ENCODE assay signal across 25 cellular contexts in genomic region chr14:68000516-68000915, GRCh38.
DNase-seq lines count a peak whose midpoint lies in the region; TF ChIP-seq lines count a peak whose summit lies in the region.
"Had no signal": no experiment of that assay in that cellular context is flagged by ENCODE, and none has a peak within 500 bp of the region (broad histone marks: within the 10 kb centered on the region; RNA-seq: fewer than 3 reads in every experiment).

No MANE protein-coding gene starts in this region.

- peaks cover 13% of the 10 kb centered on the region for H3K4me1 Mint-ChIP-seq in MCF 10A (ENCODE audit: insufficient read depth, unreplicated experiment)
- no peaks in the 10 kb centered on the region for H3K4me1 Mint-ChIP-seq in CD4-positive, alpha-beta memory T cell
- H3K4me1 Mint-ChIP-seq in activated CD4-positive, alpha-beta T cell treated with anti-CD3 and anti-CD28 coated beads, Interleukin-2, amount 10 ng/mL, durations not matched to agents 24 days and 14 days = no peaks in the 10 kb centered on the region
- H3K4me1 Mint-ChIP-seq: activated T-helper 17 cell treated with anti-CD3 and anti-CD28 coated beads, Interleukin-2, amount 50 U/mL, for 72 hours had no signal

- H3K27me3 ChIP-seq in mammary epithelial cell (ENCODE audit: insufficient read depth, low read length) (peaks cover 1% of the 10 kb centered on the region), muscle layer of duodenum (ENCODE audit: low read depth, low read length) (no peaks in the 10 kb centered on the region), uterus (no peaks in the 10 kb centered on the region)
- H3K27me3 ChIP-seq in CD4-positive, alpha-beta memory T cell (ENCODE audit: insufficient read depth, low read length) = no peaks in the 10 kb centered on the region
- H3K27me3 ChIP-seq: adrenal gland, upper lobe of right lung had no signal

- BruUV-seq in mammary epithelial cell (replicated peaks; lab: Mats Ljungman, UMichigan) (no TSS peak), MCF 10A (replicated peaks; lab: Mats Ljungman, UMichigan) (no TSS peak)

- H3K27ac ChIP-seq in mammary epithelial cell (ENCODE audit: insufficient read depth, low read depth, low read length) (peak overlapping the region; percentile 62), muscle layer of duodenum (ENCODE audit: low read length) (peak overlapping the region; percentile 46), uterus (peak overlapping the region; percentile 68 to 78)
- no peak overlapping the region for H3K27ac ChIP-seq in CD4-positive, alpha-beta memory T cell (ENCODE audit: low read depth, low read length)
- H3K27ac ChIP-seq: upper lobe of right lung had no signal

- H3K9me3 ChIP-seq in mammary epithelial cell (replicated peaks; ENCODE audit: insufficient read depth, low read length) (no peaks in the 10 kb centered on the region), muscle layer of duodenum (ENCODE audit: control insufficient read depth in 1 of 2, low read length in 2 of 2) (peaks cover 0 to 4% of the 10 kb centered on the region in 2 donors), uterus (no peaks in the 10 kb centered on the region)
- H3K9me3 ChIP-seq in CD4-positive, alpha-beta memory T cell (ENCODE audit: control insufficient read depth in 1 of 2, low read length in 2 of 2) = no peaks in the 10 kb centered on the region
- H3K9me3 ChIP-seq: adrenal gland, HAP-1 had no signal

- 91% methylated on average over 1 of the region's 1 CpG for WGBS in mammary epithelial cell (ENCODE audit: low coverage, missing lambda C conversion rate)

- H3K4me3 ChIP-seq in mammary epithelial cell (replicated peaks in 1 of 3; ENCODE audit: insufficient read depth in 1 of 3, low read depth in 2 of 3, low read length in 3 of 3) (peak overlapping the region in 1 of 3 experiments; percentile 42), muscle layer of duodenum (ENCODE audit: low read depth in 1 of 2, low read length in 2 of 2) (no peak overlapping the region), uterus (peak overlapping the region in 1 of 2 donors; percentile 3)
- no peak overlapping the region for H3K4me3 ChIP-seq in CD4-positive, alpha-beta memory T cell (ENCODE audit: low read length in 2 of 2)
- H3K4me3 ChIP-seq: adrenal gland, HAP-1, upper lobe of right lung had no signal

- H3K79me2 ChIP-seq in mammary epithelial cell (ENCODE audit: insufficient read depth, low read length) = no peaks in the 10 kb centered on the region

- TF ChIP-seq POLR2A in uterus (IDR thresholded peaks at IDR 0.05) = no peak

- CTCF ChIA-PET in mammary epithelial cell (lab: Charles Lee; ENCODE audit: low non-redundant PET) = no interaction called here
- CTCF ChIA-PET in MCF 10A (lab: Yijun Ruan, JAX) = no interaction called here
- CTCF ChIA-PET in CD4-positive, alpha-beta memory T cell (lab: Charles Lee; ENCODE audit: partially characterized antibody) = no interaction called here

- H3K9ac ChIP-seq in mammary epithelial cell (ENCODE audit: insufficient read depth, low read length) = no peak overlapping the region

- H3K4me1 ChIP-seq in mammary epithelial cell (ENCODE audit: insufficient read depth, low read length) (peaks cover 14% of the 10 kb centered on the region), muscle layer of duodenum (ENCODE audit: control insufficient read depth in 1 of 2, insufficient read depth in 2 of 2, low read length in 2 of 2) (no peaks in the 10 kb centered on the region), uterus (peaks cover 0 to 5% of the 10 kb centered on the region in 2 donors)
- no peaks in the 10 kb centered on the region for H3K4me1 ChIP-seq in CD4-positive, alpha-beta memory T cell (ENCODE audit: insufficient read depth, low read length)
- H3K4me1 ChIP-seq: adrenal gland had no signal

- H4K20me1 ChIP-seq in mammary epithelial cell (ENCODE audit: insufficient read depth, low read length) = no peaks in the 10 kb centered on the region

- DNase-seq in mammary epithelial cell (no peak), MCF 10A (ENCODE audit: unreplicated experiment) (no peak), dermis microvascular lymphatic vessel endothelial cell (ENCODE audit: low read depth in 2 of 2) (peak; percentile 24 to 41), uterus (no peak)
- no peak for DNase-seq in CD4-positive, alpha-beta memory T cell
- DNase-seq in activated CD4-positive, CD25-positive, alpha-beta regulatory T cell treated with anti-CD3 and anti-CD28 coated beads, Interleukin-2, amount 50 U/mL, for 72 hours = no peak
- DNase-seq in activated CD4-positive, alpha-beta T cell treated with anti-CD3 and anti-CD28 coated beads, Interleukin-2, amount 10 ng/mL, durations not matched to agents 24 days and 14 days = no peak
- DNase-seq: 8988T; activated CD4-positive, CD25-positive, alpha-beta regulatory T cell; adrenal gland; C1 segment of cervical spinal cord; caudate nucleus; DMS79 treated with DMSO at 0.1 percent for 48 hours; effector memory CD8-positive, alpha-beta T cell; NCI-H187; NCI-H510A; posterior cingulate gyrus; SHP77 treated with DMSO at 0.1 percent for 48 hours; stimulated activated CD4-positive, alpha-beta T cell treated with anti-CD3 and anti-CD28 coated beads, Interleukin-15, amount 100 ng/mL, for 24 hours; stimulated activated naive B cell treated with anti-CD40 and anti-IgM and Interleukin-4, amounts not matched to agents 10 μg/mL and 1 μg/mL and 100 μg/mL, for 72 hours; upper lobe of right lung had no signal

- no peak overlapping the region for H3K27ac Mint-ChIP-seq in MCF 10A (ENCODE audit: low read depth, unreplicated experiment)
- H3K27ac Mint-ChIP-seq in CD4-positive, alpha-beta memory T cell = no peak overlapping the region
- H3K27ac Mint-ChIP-seq in activated CD4-positive, alpha-beta T cell treated with anti-CD3 and anti-CD28 coated beads, Interleukin-2, amount 10 ng/mL, durations not matched to agents 24 days and 14 days = no peak overlapping the region
- H3K27ac Mint-ChIP-seq: activated T-helper 17 cell treated with anti-CD3 and anti-CD28 coated beads, Interleukin-2, amount 50 U/mL, for 72 hours; effector memory CD8-positive, alpha-beta T cell; stimulated activated naive B cell treated with anti-CD40 and anti-IgM and Interleukin-4, amounts not matched to agents 10 μg/mL and 1 μg/mL and 100 μg/mL, for 72 hours; T-helper 2 cell treated with Interferon-gamma antibody and Interleukin-4, amounts not matched to agents 5 μg/mL and 100 μg/mL, for 36 hours had no signal

- no peak overlapping the region for H3K4me3 Mint-ChIP-seq in MCF 10A (ENCODE audit: unreplicated experiment)
- no peak overlapping the region for H3K4me3 Mint-ChIP-seq in CD4-positive, alpha-beta memory T cell
- no peak overlapping the region for H3K4me3 Mint-ChIP-seq in activated CD4-positive, alpha-beta T cell treated with anti-CD3 and anti-CD28 coated beads, Interleukin-2, amount 10 ng/mL, durations not matched to agents 24 days and 14 days
- H3K4me3 Mint-ChIP-seq: activated T-helper 17 cell treated with anti-CD3 and anti-CD28 coated beads, Interleukin-2, amount 50 U/mL, for 72 hours; effector memory CD8-positive, alpha-beta T cell; stimulated activated naive B cell treated with anti-CD40 and anti-IgM and Interleukin-4, amounts not matched to agents 10 μg/mL and 1 μg/mL and 100 μg/mL, for 72 hours; T-helper 2 cell treated with Interferon-gamma antibody and Interleukin-4, amounts not matched to agents 5 μg/mL and 100 μg/mL, for 36 hours had no signal

- POLR2A ChIA-PET in MCF 10A (lab: Yijun Ruan, JAX) = interaction anchor here (0.6 to 1.1 kb wide), 2 partner anchors 12 to 211 kb away, joined by 4 to 6 read pairs; no protein-coding TSS in a partner anchor
- POLR2A ChIA-PET in CD4-positive, alpha-beta memory T cell (lab: Charles Lee; ENCODE audit: partially characterized antibody) = no interaction called here

- no peak for TF ChIP-seq CTCF in mammary epithelial cell (conservative IDR thresholded peaks at IDR 0.05 in 1 of 2, IDR thresholded peaks at IDR 0.05 in 1 of 2; ENCODE audit: extremely low read depth in 1 of 2, insufficient read depth in 1 of 2, low read depth in 1 of 2, low read length in 2 of 2)
- no peak for TF ChIP-seq CTCF in MCF 10A (IDR thresholded peaks at IDR 0.05; ENCODE audit: unreplicated experiment)
- no peak for TF ChIP-seq CTCF in uterus (IDR thresholded peaks at IDR 0.05)

- in situ Hi-C loops in mammary epithelial cell (cut with MboI; ENCODE audit: low sequenced_read_pairs in 2 of 2) = no loop called here

- dilution Hi-C loops in mammary epithelial cell (cut with HindIII; ENCODE audit: low sequenced_read_pairs) = no loop called here

- no peaks in the 10 kb centered on the region for H3K27me3 Mint-ChIP-seq in MCF 10A (ENCODE audit: insufficient read depth, unreplicated experiment)
- no peaks in the 10 kb centered on the region for H3K27me3 Mint-ChIP-seq in CD4-positive, alpha-beta memory T cell
- no peaks in the 10 kb centered on the region for H3K27me3 Mint-ChIP-seq in activated CD4-positive, alpha-beta T cell treated with anti-CD3 and anti-CD28 coated beads, Interleukin-2, amount 10 ng/mL, durations not matched to agents 24 days and 14 days
- H3K27me3 Mint-ChIP-seq: activated T-helper 17 cell treated with anti-CD3 and anti-CD28 coated beads, Interleukin-2, amount 50 U/mL, for 72 hours; effector memory CD8-positive, alpha-beta T cell; stimulated activated naive B cell treated with anti-CD40 and anti-IgM and Interleukin-4, amounts not matched to agents 10 μg/mL and 1 μg/mL and 100 μg/mL, for 72 hours had no signal

- H3K36me3 ChIP-seq in mammary epithelial cell (ENCODE audit: insufficient read depth, low read length) (no peaks in the 10 kb centered on the region), muscle layer of duodenum (ENCODE audit: control insufficient read depth in 1 of 2, insufficient read depth in 2 of 2, low read length in 2 of 2) (no peaks in the 10 kb centered on the region), uterus (no peaks in the 10 kb centered on the region)
- no peaks in the 10 kb centered on the region for H3K36me3 ChIP-seq in CD4-positive, alpha-beta memory T cell (ENCODE audit: insufficient read depth, low read length)
- H3K36me3 ChIP-seq: adrenal gland, HAP-1, upper lobe of right lung had no signal

- peak overlapping the region; percentile 5 for H2AFZ ChIP-seq in mammary epithelial cell (ENCODE audit: low read depth, low read length)

- intact Hi-C loops in mammary epithelial cell (cut with micrococcal nuclease) = no loop called here
- intact Hi-C loops in MCF 10A (cut with micrococcal nuclease) = no loop called here
- intact Hi-C loops in uterus (cut with DNase I; ENCODE audit: low total_unique reads) = no loop called here
- intact Hi-C loops in CD4-positive, alpha-beta memory T cell (cut with micrococcal nuclease) = no loop called here
- intact Hi-C loops in activated CD4-positive, alpha-beta T cell treated with anti-CD3 and anti-CD28 coated beads, Interleukin-2, amount 10 ng/mL, durations not matched to agents 24 days and 14 days (cut with micrococcal nuclease) = no loop called here

- H3K4me2 ChIP-seq in mammary epithelial cell (ENCODE audit: insufficient read depth, low read depth, low read length) = peak overlapping the region; percentile 76

- no peaks in the 10 kb centered on the region for H3K9me3 Mint-ChIP-seq in MCF 10A (ENCODE audit: unreplicated experiment)
- peaks cover 0 to 3% (median 0%) of the 10 kb centered on the region in 8 donors for H3K9me3 Mint-ChIP-seq in CD4-positive, alpha-beta memory T cell
- H3K9me3 Mint-ChIP-seq in activated CD4-positive, alpha-beta T cell treated with anti-CD3 and anti-CD28 coated beads, Interleukin-2, amount 10 ng/mL, durations not matched to agents 24 days and 14 days = no peaks in the 10 kb centered on the region
- H3K9me3 Mint-ChIP-seq: effector memory CD8-positive, alpha-beta T cell; T-helper 2 cell treated with Interferon-gamma antibody and Interleukin-4, amounts not matched to agents 5 μg/mL and 100 μg/mL, for 36 hours had no signal

- no peaks in the 10 kb centered on the region for H3K36me3 Mint-ChIP-seq in MCF 10A (ENCODE audit: insufficient read depth, unreplicated experiment)
- H3K36me3 Mint-ChIP-seq in CD4-positive, alpha-beta memory T cell = peaks cover 0 to 9% of the 10 kb centered on the region in 2 donors
- H3K36me3 Mint-ChIP-seq in activated CD4-positive, alpha-beta T cell treated with anti-CD3 and anti-CD28 coated beads, Interleukin-2, amount 10 ng/mL, durations not matched to agents 24 days and 14 days (ENCODE audit: low read depth) = no peaks in the 10 kb centered on the region

Comparison
In these comparisons a context has a peak if more than half of its experiments do, and no peak if none do; other contexts are left out.
1. DNase-seq: peak in dermis microvascular lymphatic vessel endothelial cell (2 of 2); none in mammary epithelial cell (single experiment), MCF 10A (single experiment), uterus (0 of 2), CD4-positive, alpha-beta memory T cell (0 of 5), activated CD4-positive, CD25-positive, alpha-beta regulatory T cell treated with anti-CD3 and anti-CD28 coated beads, Interleukin-2, amount 50 U/mL, for 72 hours (single experiment) and activated CD4-positive, alpha-beta T cell treated with anti-CD3 and anti-CD28 coated beads, Interleukin-2, amount 10 ng/mL, durations not matched to agents 24 days and 14 days (single experiment).